8 cellular contexts compared by ENCODE assay signal in the genomic region with DNA sequence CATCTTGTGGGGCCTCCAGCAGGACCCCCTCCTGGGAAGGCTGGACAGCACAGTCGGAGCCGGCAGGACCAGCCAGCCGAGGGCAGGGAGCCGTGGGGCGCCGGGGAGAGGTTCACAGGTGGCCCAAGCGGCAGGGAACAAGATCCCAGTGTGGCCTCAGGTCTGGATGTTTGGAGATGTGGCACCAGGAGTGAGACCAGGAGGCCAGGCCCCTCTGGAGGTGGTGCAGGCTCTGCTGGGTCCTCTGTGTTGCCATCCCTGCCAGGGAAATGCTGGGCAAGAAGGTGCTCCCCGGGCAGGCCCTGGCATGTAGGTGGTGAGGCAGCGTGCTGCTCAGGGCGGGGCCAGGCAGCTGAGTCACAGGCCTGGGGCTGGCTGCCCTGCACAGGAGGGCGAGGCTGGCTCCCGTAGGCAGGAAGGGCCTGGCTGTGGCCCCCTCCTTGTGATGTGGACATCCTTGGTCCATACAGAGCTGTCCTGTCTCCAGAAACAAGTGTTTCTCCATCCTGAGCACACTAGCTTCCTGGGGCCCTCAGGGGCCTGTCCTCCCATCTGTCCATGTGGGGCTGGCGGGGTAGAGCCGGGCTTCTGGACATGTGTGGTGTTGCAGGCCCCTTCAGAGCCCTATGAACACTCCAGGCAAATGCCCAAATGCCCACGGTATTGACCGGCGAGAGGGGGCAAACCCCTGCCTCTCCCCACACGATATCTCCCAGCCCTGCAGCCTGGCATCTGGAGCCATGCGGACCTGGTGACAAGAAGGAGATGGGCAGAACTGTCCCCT. TPM values are rescaled to one million over a fixed set of nuclear protein-coding genes. Genes with fewer than 3 reads are reported as not detected.
DNase-seq lines count a peak whose midpoint lies in the region; ATAC-seq and TF ChIP-seq lines count a peak whose summit lies in the region.

No MANE protein-coding gene starts in this region.

- no peaks in the 10 kb centered on the region for H3K9me3 ChIP-seq in psoas muscle

- DNase-seq in NCI-H2196 (lab: John Stamatoyannopoulos, UW; ENCODE audit: unreplicated experiment) (peak; percentile 83), cardiac fibroblast (ENCODE audit: low read depth in 2 of 2) (peak; percentile 40 to 44), psoas muscle (peak; percentile 54 to 61), WTC11 (ENCODE audit: low spot score) (no peak)
- DNase-seq in activated CD4-positive, CD25-positive, alpha-beta regulatory T cell treated with anti-CD3 and anti-CD28 coated beads, Interleukin-2, amount 50 U/mL, for 72 hours, result no peak

- no peaks in the 10 kb centered on the region for H3K9me3 Mint-ChIP-seq in WTC11

- intact Hi-C loops in psoas muscle (cut with DNase I), result no loop called here

- no peak overlapping the region for H3K4me3 Mint-ChIP-seq in WTC11

- POLR2A ChIA-PET in WTC11 (lab: Charles Lee), result no interaction called here

- H3K4me1 ChIP-seq in psoas muscle, result peaks cover 8% of the 10 kb centered on the region

- H3K4me3 ChIP-seq in cardiac fibroblast (replicated peaks in 1 of 2; ENCODE audit: low read depth in 2 of 2, low read length in 2 of 2), result no peak overlapping the region
- H3K4me3 ChIP-seq in psoas muscle, result no peak overlapping the region

- no peaks in the 10 kb centered on the region for H3K27me3 ChIP-seq in psoas muscle (ENCODE audit: insufficient read depth in 3 of 3, low read length in 2 of 3)

- H3K36me3 ChIP-seq in psoas muscle (ENCODE audit: insufficient read depth in 1 of 2, low read depth in 1 of 2), result peaks cover 0 to 3% of the 10 kb centered on the region in 2 donors

- CTCF ChIA-PET in WTC11 (lab: Charles Lee), result interaction anchor here (1.5 to 2.9 kb wide), 3 partner anchors 29 to 91 kb away, joined by 4 to 37 read pairs (median 8); no protein-coding TSS in a partner anchor

- no peak overlapping the region for H3K27ac Mint-ChIP-seq in WTC11

- no peaks in the 10 kb centered on the region for H3K36me3 Mint-ChIP-seq in WTC11

- H3K27me3 Mint-ChIP-seq in WTC11 (ENCODE audit: low read depth), result no peaks in the 10 kb centered on the region

- peak overlapping the region; percentile 69 for H3K27ac ChIP-seq in psoas muscle

- ATAC-seq in GM18867 (IDR thresholded peaks at IDR 0.05; ENCODE audit: unreplicated experiment) (peak; percentile 43), psoas muscle (peak; percentile 71 to 91 (median 86)), HG03378 (IDR thresholded peaks at IDR 0.05; ENCODE audit: unreplicated experiment) (no peak), GM21515 (IDR thresholded peaks at IDR 0.05; ENCODE audit: unreplicated experiment) (no peak), WTC11 (no peak)

- WGBS in psoas muscle, 3 donors, result 77 to 91% (median 87%) methylated on average over 18 to 19 of the region's 19 CpGs

- TF ChIP-seq CTCF in cardiac fibroblast (IDR thresholded peaks at IDR 0.05; ENCODE audit: low read depth, low read length), result no peak
- no peak for TF ChIP-seq CTCF in psoas muscle (IDR thresholded peaks at IDR 0.05)
- TF ChIP-seq CTCF in WTC11 (IDR thresholded peaks at IDR 0.05), result no peak

- no peaks in the 10 kb centered on the region for H3K4me1 Mint-ChIP-seq in WTC11

TF ChIP-seq in WTC11, 78 proteins besides CTCF, POLR2A, EP300 and RAD21 (continues in another document):
- TF ChIP-seq IRF2 (CRISPR knock-in tag; IDR thresholded peaks at IDR 0.05; ENCODE audit: borderline replicate concordance, low read depth) (no peak), CBFB (CRISPR knock-in tag; IDR thresholded peaks at IDR 0.05; ENCODE audit: low read depth) (no peak), GABPB1 (CRISPR knock-in tag; IDR thresholded peaks at IDR 0.05) (no peak), TCF7 (CRISPR knock-in tag; IDR thresholded peaks at IDR 0.05; ENCODE audit: low read depth) (no peak)
- TF ChIP-seq, protein P1, sequence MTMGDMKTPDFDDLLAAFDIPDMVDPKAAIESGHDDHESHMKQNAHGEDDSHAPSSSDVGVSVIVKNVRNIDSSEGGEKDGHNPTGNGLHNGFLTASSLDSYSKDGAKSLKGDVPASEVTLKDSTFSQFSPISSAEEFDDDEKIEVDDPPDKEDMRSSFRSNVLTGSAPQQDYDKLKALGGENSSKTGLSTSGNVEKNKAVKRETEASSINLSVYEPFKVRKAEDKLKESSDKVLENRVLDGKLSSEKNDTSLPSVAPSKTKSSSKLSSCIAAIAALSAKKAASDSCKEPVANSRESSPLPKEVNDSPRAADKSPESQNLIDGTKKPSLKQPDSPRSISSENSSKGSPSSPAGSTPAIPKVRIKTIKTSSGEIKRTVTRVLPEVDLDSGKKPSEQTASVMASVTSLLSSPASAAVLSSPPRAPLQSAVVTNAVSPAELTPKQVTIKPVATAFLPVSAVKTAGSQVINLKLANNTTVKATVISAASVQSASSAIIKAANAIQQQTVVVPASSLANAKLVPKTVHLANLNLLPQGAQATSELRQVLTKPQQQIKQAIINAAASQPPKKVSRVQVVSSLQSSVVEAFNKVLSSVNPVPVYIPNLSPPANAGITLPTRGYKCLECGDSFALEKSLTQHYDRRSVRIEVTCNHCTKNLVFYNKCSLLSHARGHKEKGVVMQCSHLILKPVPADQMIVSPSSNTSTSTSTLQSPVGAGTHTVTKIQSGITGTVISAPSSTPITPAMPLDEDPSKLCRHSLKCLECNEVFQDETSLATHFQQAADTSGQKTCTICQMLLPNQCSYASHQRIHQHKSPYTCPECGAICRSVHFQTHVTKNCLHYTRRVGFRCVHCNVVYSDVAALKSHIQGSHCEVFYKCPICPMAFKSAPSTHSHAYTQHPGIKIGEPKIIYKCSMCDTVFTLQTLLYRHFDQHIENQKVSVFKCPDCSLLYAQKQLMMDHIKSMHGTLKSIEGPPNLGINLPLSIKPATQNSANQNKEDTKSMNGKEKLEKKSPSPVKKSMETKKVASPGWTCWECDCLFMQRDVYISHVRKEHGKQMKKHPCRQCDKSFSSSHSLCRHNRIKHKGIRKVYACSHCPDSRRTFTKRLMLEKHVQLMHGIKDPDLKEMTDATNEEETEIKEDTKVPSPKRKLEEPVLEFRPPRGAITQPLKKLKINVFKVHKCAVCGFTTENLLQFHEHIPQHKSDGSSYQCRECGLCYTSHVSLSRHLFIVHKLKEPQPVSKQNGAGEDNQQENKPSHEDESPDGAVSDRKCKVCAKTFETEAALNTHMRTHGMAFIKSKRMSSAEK (CRISPR knock-in tag; IDR thresholded peaks at IDR 0.05; ENCODE audit: borderline replicate concordance), result no peak
- TF ChIP-seq, protein P2, sequence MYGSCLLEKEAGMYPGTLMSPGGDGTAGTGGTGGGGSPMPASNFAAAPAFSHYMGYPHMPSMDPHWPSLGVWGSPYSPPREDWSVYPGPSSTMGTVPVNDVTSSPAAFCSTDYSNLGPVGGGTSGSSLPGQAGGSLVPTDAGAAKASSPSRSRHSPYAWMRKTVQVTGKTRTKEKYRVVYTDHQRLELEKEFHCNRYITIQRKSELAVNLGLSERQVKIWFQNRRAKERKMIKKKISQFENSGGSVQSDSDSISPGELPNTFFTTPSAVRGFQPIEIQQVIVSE (CRISPR knock-in tag; IDR thresholded peaks at IDR 0.05; ENCODE audit: borderline replicate concordance), result no peak
- TF ChIP-seq, protein P3, sequence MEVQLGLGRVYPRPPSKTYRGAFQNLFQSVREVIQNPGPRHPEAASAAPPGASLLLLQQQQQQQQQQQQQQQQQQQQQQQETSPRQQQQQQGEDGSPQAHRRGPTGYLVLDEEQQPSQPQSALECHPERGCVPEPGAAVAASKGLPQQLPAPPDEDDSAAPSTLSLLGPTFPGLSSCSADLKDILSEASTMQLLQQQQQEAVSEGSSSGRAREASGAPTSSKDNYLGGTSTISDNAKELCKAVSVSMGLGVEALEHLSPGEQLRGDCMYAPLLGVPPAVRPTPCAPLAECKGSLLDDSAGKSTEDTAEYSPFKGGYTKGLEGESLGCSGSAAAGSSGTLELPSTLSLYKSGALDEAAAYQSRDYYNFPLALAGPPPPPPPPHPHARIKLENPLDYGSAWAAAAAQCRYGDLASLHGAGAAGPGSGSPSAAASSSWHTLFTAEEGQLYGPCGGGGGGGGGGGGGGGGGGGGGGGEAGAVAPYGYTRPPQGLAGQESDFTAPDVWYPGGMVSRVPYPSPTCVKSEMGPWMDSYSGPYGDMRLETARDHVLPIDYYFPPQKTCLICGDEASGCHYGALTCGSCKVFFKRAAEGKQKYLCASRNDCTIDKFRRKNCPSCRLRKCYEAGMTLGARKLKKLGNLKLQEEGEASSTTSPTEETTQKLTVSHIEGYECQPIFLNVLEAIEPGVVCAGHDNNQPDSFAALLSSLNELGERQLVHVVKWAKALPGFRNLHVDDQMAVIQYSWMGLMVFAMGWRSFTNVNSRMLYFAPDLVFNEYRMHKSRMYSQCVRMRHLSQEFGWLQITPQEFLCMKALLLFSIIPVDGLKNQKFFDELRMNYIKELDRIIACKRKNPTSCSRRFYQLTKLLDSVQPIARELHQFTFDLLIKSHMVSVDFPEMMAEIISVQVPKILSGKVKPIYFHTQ (CRISPR knock-in tag; IDR thresholded peaks at IDR 0.05), result no peak
- TF ChIP-seq, protein P4, sequence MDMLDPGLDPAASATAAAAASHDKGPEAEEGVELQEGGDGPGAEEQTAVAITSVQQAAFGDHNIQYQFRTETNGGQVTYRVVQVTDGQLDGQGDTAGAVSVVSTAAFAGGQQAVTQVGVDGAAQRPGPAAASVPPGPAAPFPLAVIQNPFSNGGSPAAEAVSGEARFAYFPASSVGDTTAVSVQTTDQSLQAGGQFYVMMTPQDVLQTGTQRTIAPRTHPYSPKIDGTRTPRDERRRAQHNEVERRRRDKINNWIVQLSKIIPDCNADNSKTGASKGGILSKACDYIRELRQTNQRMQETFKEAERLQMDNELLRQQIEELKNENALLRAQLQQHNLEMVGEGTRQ (CRISPR knock-in tag; IDR thresholded peaks at IDR 0.05), result no peak
- TF ChIP-seq, protein P5, sequence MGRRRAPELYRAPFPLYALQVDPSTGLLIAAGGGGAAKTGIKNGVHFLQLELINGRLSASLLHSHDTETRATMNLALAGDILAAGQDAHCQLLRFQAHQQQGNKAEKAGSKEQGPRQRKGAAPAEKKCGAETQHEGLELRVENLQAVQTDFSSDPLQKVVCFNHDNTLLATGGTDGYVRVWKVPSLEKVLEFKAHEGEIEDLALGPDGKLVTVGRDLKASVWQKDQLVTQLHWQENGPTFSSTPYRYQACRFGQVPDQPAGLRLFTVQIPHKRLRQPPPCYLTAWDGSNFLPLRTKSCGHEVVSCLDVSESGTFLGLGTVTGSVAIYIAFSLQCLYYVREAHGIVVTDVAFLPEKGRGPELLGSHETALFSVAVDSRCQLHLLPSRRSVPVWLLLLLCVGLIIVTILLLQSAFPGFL (CRISPR knock-in tag; IDR thresholded peaks at IDR 0.05; ENCODE audit: borderline replicate concordance), result no peak

RNA-seq across cellular contexts. Expression of a gene that starts 4.8 kb away (rescaled TPM):
- total RNA-seq in psoas muscle, result 1 to 10 TPM in 1 of 4 donors, under 1 TPM in 2, not detected in 1; 0.32 to 1.2 (median 0.46) TPM
- under 1 TPM; 0.09 to 0.63 (median 0.26) TPM for polyA plus RNA-seq in psoas muscle
- 0.20 to 0.76 TPM (median 0.48 TPM) in 3 replicates for total RNA-seq in WTC11 (2021)

RNA-seq across cellular contexts. Expression of a gene that starts 26.1 kb away (rescaled TPM):
- total RNA-seq in psoas muscle (10 to 100 TPM in 3 of 4 donors, 1 to 10 TPM in 1; 3.4 to 48.6 (median 34.5) TPM), WTC11 (2021) (0.22 to 0.46 TPM (median 0.44 TPM) in 3 replicates)
- polyA plus RNA-seq in psoas muscle, result 10 to 100 TPM; 11.7 to 26.3 (median 17.3) TPM

Comparison
In these comparisons a context has a peak if more than half of its experiments do, and no peak if none do; other contexts are left out.
1. ATAC-seq: peak in GM18867 (single experiment) and psoas muscle (4 of 4); none in HG03378 (single experiment), GM21515 (single experiment) and WTC11 (single experiment).
2. DNase-seq: peak in NCI-H2196 (single experiment), cardiac fibroblast (2 of 2) and psoas muscle (2 of 2); none in activated CD4-positive, CD25-positive, alpha-beta regulatory T cell treated with anti-CD3 and anti-CD28 coated beads, Interleukin-2, amount 50 U/mL, for 72 hours (single experiment) and WTC11 (single experiment).